ENCODE assay signal across 10 cellular contexts in genomic region chr14:76763362-76764041, GRCh38. TPM values are rescaled to one million over a fixed set of nuclear protein-coding genes. Genes with fewer than 3 reads are reported as not detected.
DNase-seq lines count a peak whose midpoint lies in the region; ATAC-seq and TF ChIP-seq lines count a peak whose summit lies in the region.
"Had no signal": no experiment of that assay in that cellular context is flagged by ENCODE, and none has a peak within 500 bp of the region (broad histone marks: within the 10 kb centered on the region; RNA-seq: fewer than 3 reads in every experiment).

No MANE protein-coding gene starts in this region.

- no peak overlapping the region for H3K4me2 ChIP-seq in parathyroid adenoma (ENCODE audit: low read length)

- peak overlapping the region in 3 of 4 donors; percentile 35 to 89 (median 85) for H3K4me3 Mint-ChIP-seq in CD4-positive, CD25-positive, alpha-beta regulatory T cell
- H3K4me3 Mint-ChIP-seq in T-cell, result peak overlapping the region; percentile 60 to 84 (median 77)

- H3K4me1 ChIP-seq in CD4-positive, CD25-positive, alpha-beta regulatory T cell (ENCODE audit: control insufficient read depth, insufficient read depth, low read length, poor library complexity, severe bottlenecking), result peaks cover 33% of the 10 kb centered on the region
- H3K4me1 ChIP-seq in parathyroid adenoma, result peaks cover 3% of the 10 kb centered on the region

- POLR2A ChIA-PET in T-cell (lab: Charles Lee), result no interaction called here

- no peak overlapping the region for H3K27ac ChIP-seq in CD4-positive, CD25-positive, alpha-beta regulatory T cell (ENCODE audit: insufficient read depth, low read length, poor library complexity, severe bottlenecking)
- no peak overlapping the region for H3K27ac ChIP-seq in parathyroid adenoma

- CTCF ChIA-PET in T-cell (lab: Charles Lee), result no interaction called here

- H3K27me3 ChIP-seq in CD4-positive, CD25-positive, alpha-beta regulatory T cell (ENCODE audit: control insufficient read depth, insufficient read depth, low read length), result no peaks in the 10 kb centered on the region
- no peaks in the 10 kb centered on the region for H3K27me3 ChIP-seq in parathyroid adenoma (ENCODE audit: control insufficient read depth, insufficient read depth, low read length)

- no peaks in the 10 kb centered on the region for H3K36me3 Mint-ChIP-seq in CD4-positive, CD25-positive, alpha-beta regulatory T cell
- H3K36me3 Mint-ChIP-seq in T-cell, result no peaks in the 10 kb centered on the region

- H3K27ac Mint-ChIP-seq in CD4-positive, CD25-positive, alpha-beta regulatory T cell, result no peak overlapping the region
- peak overlapping the region in 1 of 2 donors; percentile 36 for H3K27ac Mint-ChIP-seq in T-cell

- H3K9ac ChIP-seq in parathyroid adenoma, result no peak overlapping the region

- H3K36me3 ChIP-seq in CD4-positive, CD25-positive, alpha-beta regulatory T cell (ENCODE audit: control insufficient read depth, insufficient read depth, low read length), result no peaks in the 10 kb centered on the region
- H3K36me3 ChIP-seq in parathyroid adenoma (ENCODE audit: control insufficient read depth, insufficient read depth, low read length), result no peaks in the 10 kb centered on the region

- peaks cover 0 to 36% (median 16%) of the 10 kb centered on the region in 4 donors for H3K4me1 Mint-ChIP-seq in CD4-positive, CD25-positive, alpha-beta regulatory T cell
- peaks cover 27 to 43% (median 38%) of the 10 kb centered on the region in 3 donors for H3K4me1 Mint-ChIP-seq in T-cell

- no peak for TF ChIP-seq CTCF in parathyroid adenoma (IDR thresholded peaks at IDR 0.05)

- no peak for DNase-seq in CD4-positive, CD25-positive, alpha-beta regulatory T cell
- DNase-seq in T-cell (no peak), fibroblast of peridontal ligament (ENCODE audit: extremely low read depth) (peak; percentile 15), NCI-H1048 (lab: John Stamatoyannopoulos, UW) (no peak), NCI-H1105 (lab: John Stamatoyannopoulos, UW) (no peak), GF-D8 (lab: John Stamatoyannopoulos, UW) (no peak)
- DNase-seq: NCI-H2107, SW 1271 had no signal

- no peaks in the 10 kb centered on the region for H3K9me3 ChIP-seq in CD4-positive, CD25-positive, alpha-beta regulatory T cell (ENCODE audit: control insufficient read depth in 2 of 2, low read length in 2 of 2)
- no peaks in the 10 kb centered on the region for H3K9me3 ChIP-seq in parathyroid adenoma (ENCODE audit: control insufficient read depth, low read length)

- peaks cover 57% of the 10 kb centered on the region for H3K27me3 Mint-ChIP-seq in CD4-positive, CD25-positive, alpha-beta regulatory T cell
- H3K27me3 Mint-ChIP-seq in T-cell, result peaks cover 13 to 22% of the 10 kb centered on the region in 2 donors

- no peaks in the 10 kb centered on the region for H3K79me2 ChIP-seq in parathyroid adenoma

- no peaks in the 10 kb centered on the region for H3K9me3 Mint-ChIP-seq in CD4-positive, CD25-positive, alpha-beta regulatory T cell
- no peaks in the 10 kb centered on the region for H3K9me3 Mint-ChIP-seq in T-cell

- H3K4me3 ChIP-seq in CD4-positive, CD25-positive, alpha-beta regulatory T cell (ENCODE audit: low read depth, low read length), result no peak overlapping the region
- peak overlapping the region; percentile 24 for H3K4me3 ChIP-seq in parathyroid adenoma (ENCODE audit: low read depth, low read length)

- H2AFZ ChIP-seq in parathyroid adenoma, result no peak overlapping the region

- no peak for ATAC-seq in CD4-positive, CD25-positive, alpha-beta regulatory T cell (ENCODE audit: low read depth in 2 of 2)
- no peak for ATAC-seq in T-cell (replicated peaks in 1 of 4)
- no peak for ATAC-seq in HG03108 (IDR thresholded peaks at IDR 0.05; ENCODE audit: unreplicated experiment)

RNA-seq across cellular contexts. Expression of gene VASH1, which starts 2.2 kb away (rescaled TPM):
- total RNA-seq in CD4-positive, CD25-positive, alpha-beta regulatory T cell, result 8.2 TPM
- polyA plus RNA-seq in CD4-positive, CD25-positive, alpha-beta regulatory T cell, result 1 to 10 TPM in 2 of 4 donors, under 1 TPM in 2; 0.16 to 1.4 (median 0.87) TPM
- 10 to 100 TPM in 3 of 5 donors, 1 to 10 TPM in 2; 3.8 to 14.9 (median 10.3) TPM for total RNA-seq in T-cell

RNA-seq across cellular contexts. Expression of gene ANGEL1, which starts 49.2 kb away (rescaled TPM):
- total RNA-seq in CD4-positive, CD25-positive, alpha-beta regulatory T cell, result 13.0 TPM
- 10 to 100 TPM; 17.2 to 23.4 (median 20.4) TPM for polyA plus RNA-seq in CD4-positive, CD25-positive, alpha-beta regulatory T cell
- 10 to 100 TPM; 15.4 to 33.7 (median 28.3) TPM for total RNA-seq in T-cell
